Comparison of ENCODE assay signal across 32 cellular contexts in the genomic region with DNA sequence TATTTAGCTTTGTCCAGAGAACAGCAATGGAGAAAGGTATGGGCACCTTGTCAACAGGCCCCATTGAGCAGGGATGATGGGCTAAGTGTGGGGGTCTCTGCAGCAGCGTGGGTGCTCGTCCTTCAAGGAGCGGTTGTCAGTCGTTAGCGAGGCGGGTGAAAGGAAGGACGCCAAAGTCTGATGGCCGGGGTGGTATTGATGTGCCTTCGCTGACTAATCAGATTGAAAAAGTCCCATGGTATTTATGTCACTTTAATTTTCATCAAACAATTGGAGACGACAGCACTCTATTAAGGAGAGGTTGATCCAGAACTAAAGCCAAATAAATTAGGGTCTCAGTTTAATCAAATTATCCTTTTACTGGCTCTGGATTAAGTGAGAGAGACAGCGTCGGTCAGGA.
"Had no signal": no experiment of that assay in that cellular context is flagged by ENCODE, and none has a peak within 500 bp of the region (broad histone marks: within the 10 kb centered on the region; RNA-seq: fewer than 3 reads in every experiment).

No MANE protein-coding gene starts in this region.

- H3K9me3 Mint-ChIP-seq: dendritic cell treated with granulocyte-macrophage colony-stimulating factor and Interleukin-4, amounts not matched to agents 40 ng/mL and 50 ng/mL, for 4 days; endodermal cell; naive thymus-derived CD4-positive, alpha-beta T cell; stimulated activated naive CD8-positive, alpha-beta T cell treated with anti-CD3 and anti-CD28 coated beads, Interleukin-15, amount 100 ng/mL, for 72 hours had no signal

- H3K27ac Mint-ChIP-seq: dendritic cell treated with granulocyte-macrophage colony-stimulating factor and Interleukin-4, amounts not matched to agents 40 ng/mL and 50 ng/mL, for 4 days; endodermal cell; stimulated activated naive CD8-positive, alpha-beta T cell treated with anti-CD3 and anti-CD28 coated beads, Interleukin-15, amount 100 ng/mL, for 72 hours had no signal

- H3K4me3 ChIP-seq: colonic mucosa, gastroesophageal sphincter, heart right ventricle, left lung, ovary, right atrium auricular region, smooth muscle cell, suprapubic skin, transverse colon, vagina had no signal

- H3K27me3 Mint-ChIP-seq: dendritic cell treated with granulocyte-macrophage colony-stimulating factor and Interleukin-4, amounts not matched to agents 40 ng/mL and 50 ng/mL, for 4 days; naive thymus-derived CD4-positive, alpha-beta T cell; stimulated activated naive CD8-positive, alpha-beta T cell treated with anti-CD3 and anti-CD28 coated beads, Interleukin-15, amount 100 ng/mL, for 72 hours had no signal

- H3K27me3 ChIP-seq: colonic mucosa, foreskin keratinocyte, gastroesophageal sphincter, heart right ventricle, left lung, ovary, right atrium auricular region, suprapubic skin, transverse colon, vagina had no signal

- H3K36me3 ChIP-seq: colonic mucosa, ovary had no signal

- H3K4me1 ChIP-seq: colonic mucosa, right atrium auricular region had no signal

- ATAC-seq: esophagus mucosa; gastroesophageal sphincter; heart right ventricle; left cardiac atrium; left lung; naive thymus-derived CD4-positive, alpha-beta T cell; sciatic nerve; stimulated activated naive CD8-positive, alpha-beta T cell treated with anti-CD3 and anti-CD28 coated beads, Interleukin-15, amount 100 ng/mL, for 72 hours had no signal

- DNase-seq: colonic mucosa; effector CD8-positive, alpha-beta T cell; endodermal cell; foreskin keratinocyte; glutamatergic neuron; heart right ventricle; hippocampal formation; left cardiac atrium; left lung; mesendoderm; midbrain; naive thymus-derived CD4-positive, alpha-beta T cell; nephron progenitor cell; nucleus accumbens; ovary; posterior cingulate gyrus; stimulated activated CD4-positive, alpha-beta T cell treated with anti-CD3 and anti-CD28 coated beads, Interleukin-12 subunit alpha, Interleukin-12 subunit beta, amount 100 ng/mL, for 4 hours; stimulated activated CD4-positive, alpha-beta T cell treated with anti-CD3 and anti-CD28 coated beads, Interleukin-1b, Interleukin-23, amount 100 ng/mL, for 48 hours; stimulated activated CD4-positive, alpha-beta T cell treated with anti-CD3 and anti-CD28 coated beads, Interleukin-4, amount 100 ng/mL, for 1 hour; stimulated activated CD8-positive, alpha-beta memory T cell treated with anti-CD3 and anti-CD28 coated beads, Interleukin-4, amount 100 ng/mL, for 48 hours; stimulated activated naive CD4-positive, alpha-beta T cell; stimulated activated naive CD8-positive, alpha-beta T cell treated with anti-CD3 and anti-CD28 coated beads, Interleukin-15, amount 100 ng/mL, for 72 hours; transverse colon had no signal

- H3K27ac ChIP-seq: colonic mucosa, epithelial cell of prostate, gastroesophageal sphincter, heart right ventricle, left lung, ovary, right atrium auricular region, suprapubic skin, transverse colon, vagina had no signal

- H3K4me3 Mint-ChIP-seq: dendritic cell treated with granulocyte-macrophage colony-stimulating factor and Interleukin-4, amounts not matched to agents 40 ng/mL and 50 ng/mL, for 4 days; endodermal cell; naive thymus-derived CD4-positive, alpha-beta T cell; nephron progenitor cell; stimulated activated naive CD8-positive, alpha-beta T cell treated with anti-CD3 and anti-CD28 coated beads, Interleukin-15, amount 100 ng/mL, for 72 hours had no signal

- H3K9me3 ChIP-seq: colonic mucosa, gastroesophageal sphincter, heart right ventricle, left lung, ovary, right atrium auricular region, suprapubic skin, transverse colon, vagina had no signal
